Comparison of ENCODE assay signal across 22 cellular contexts in the genomic region with DNA sequence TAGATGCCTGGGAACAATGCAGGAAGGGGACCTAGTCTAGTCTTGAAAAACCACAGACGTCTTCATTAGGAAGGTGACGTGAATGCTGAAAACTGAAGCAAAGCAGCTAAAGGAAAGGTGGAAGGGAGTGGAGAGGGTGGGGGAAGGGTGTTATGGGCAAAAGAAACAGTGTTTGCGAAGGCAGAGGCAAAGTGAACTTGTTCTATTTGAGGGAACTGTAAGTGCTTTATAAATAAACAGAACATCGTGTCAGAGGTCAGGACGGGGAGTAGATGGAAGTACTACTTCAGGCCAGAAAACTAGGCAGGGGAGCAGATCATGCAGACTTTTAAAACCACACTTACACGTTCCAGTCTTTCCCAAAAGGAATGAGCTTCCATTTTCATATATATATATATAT. TPM values are rescaled to one million over a fixed set of nuclear protein-coding genes. Genes with fewer than 3 reads are reported as not detected.
DNase-seq lines count a peak whose midpoint lies in the region; ATAC-seq and TF ChIP-seq lines count a peak whose summit lies in the region.
"Had no signal": no experiment of that assay in that cellular context is flagged by ENCODE, and none has a peak within 500 bp of the region (broad histone marks: within the 10 kb centered on the region; RNA-seq: fewer than 3 reads in every experiment).

No MANE protein-coding gene starts in this region.

- no peaks in the 10 kb centered on the region for H3K9me3 ChIP-seq in right atrium auricular region
- H3K9me3 ChIP-seq in ovary, result no peaks in the 10 kb centered on the region
- no peaks in the 10 kb centered on the region for H3K9me3 ChIP-seq in upper lobe of right lung

- H3K4me1 ChIP-seq in right atrium auricular region (no peaks in the 10 kb centered on the region), ovary (ENCODE audit: insufficient read depth) (peaks cover 8% of the 10 kb centered on the region), upper lobe of right lung (peaks cover 8% of the 10 kb centered on the region)
- H3K4me1 ChIP-seq: parathyroid adenoma had no signal

- TF ChIP-seq CTCF in right atrium auricular region (IDR thresholded peaks at IDR 0.05) (no peak), ovary (IDR thresholded peaks at IDR 0.05) (no peak), upper lobe of right lung (IDR thresholded peaks at IDR 0.05) (no peak)

- H3K27me3 ChIP-seq in right atrium auricular region, result no peaks in the 10 kb centered on the region
- H3K27me3 ChIP-seq in ovary, result no peaks in the 10 kb centered on the region
- H3K27me3 ChIP-seq in upper lobe of right lung, result no peaks in the 10 kb centered on the region

- TF ChIP-seq EP300 in ovary (IDR thresholded peaks at IDR 0.05), result no peak

- peak; percentile 16 for DNase-seq in brain pericyte (ENCODE audit: low read depth, low spot score)
- DNase-seq in right atrium auricular region (ENCODE audit: low spot score), result no peak
- DNase-seq in ovary, result peak in 4 of 5 donors; percentile 37 to 59 (median 52)
- no peak for DNase-seq in upper lobe of right lung
- no peak for DNase-seq in NCI-H2081 treated with DMSO at 0.1 percent for 48 hours (lab: John Stamatoyannopoulos, UW)
- DNase-seq: activated CD4-positive, alpha-beta T cell treated with anti-CD3 and anti-CD28 coated beads for 4 hours; activated CD8-positive, alpha-beta memory T cell treated with anti-CD3 and anti-CD28 coated beads, Interleukin-2, amount 10 ng/mL, durations not matched to agents 7 days and 5 days; AML-193; DND-41; effector memory CD8-positive, alpha-beta T cell; H9; head of caudate nucleus; mammary epithelial cell; naive B cell; NCI-H1105 treated with DMSO at 0.1 percent for 48 hours; NCI-H524; stimulated activated naive CD4-positive, alpha-beta T cell had no signal

- H3K4me3 ChIP-seq in right atrium auricular region, result no peak overlapping the region
- no peak overlapping the region for H3K4me3 ChIP-seq in ovary
- H3K4me3 ChIP-seq in upper lobe of right lung, result no peak overlapping the region

- intact Hi-C loops in ovary (cut with DNase I), result no loop called here
- intact Hi-C loops in upper lobe of right lung (cut with DNase I), result no loop called here

- H3K27ac ChIP-seq in right atrium auricular region (peak overlapping the region; percentile 68 to 86), ovary (no peak overlapping the region), upper lobe of right lung (no peak overlapping the region)
- H3K27ac ChIP-seq: parathyroid adenoma had no signal

- ATAC-seq in upper lobe of right lung (peak; percentile 96), HG03095 (IDR thresholded peaks at IDR 0.05; ENCODE audit: unreplicated experiment) (no peak), GM18519 (IDR thresholded peaks at IDR 0.05; ENCODE audit: low FRiP score, unreplicated experiment) (no peak)
- ATAC-seq: activated CD8-positive, alpha-beta memory T cell treated with anti-CD3 and anti-CD28 coated beads, Interleukin-2, amount 10 ng/mL, durations not matched to agents 7 days and 5 days; activated naive CD4-positive, alpha-beta T cell treated with anti-CD3 and anti-CD28 coated beads, Interleukin-2, amount 50 U/mL, for 72 hours; effector memory CD8-positive, alpha-beta T cell had no signal

- H3K36me3 ChIP-seq in right atrium auricular region (no peaks in the 10 kb centered on the region), ovary (no peaks in the 10 kb centered on the region), upper lobe of right lung (no peaks in the 10 kb centered on the region)

- 9 to 15% (median 10%) methylated on average over 6 of the region's 6 CpGs for WGBS in ovary, 3 donors

- no peak for TF ChIP-seq POLR2A in ovary (IDR thresholded peaks at IDR 0.05)

RNA-seq across cellular contexts. Expression of a gene that starts 57.8 kb away (rescaled TPM):
- total RNA-seq in right atrium auricular region, result 10 to 100 TPM; 22.2 to 45.5 TPM
- total RNA-seq in ovary, result 10 to 100 TPM; 20.7 to 29.0 (median 23.4) TPM
- polyA plus RNA-seq in ovary, result 10 to 100 TPM; 14.3 to 19.4 TPM
- total RNA-seq in upper lobe of right lung, result 19.7 TPM

RNA-seq across cellular contexts. Expression of a gene that starts 58.0 kb away (rescaled TPM):
- 1 to 10 TPM in 1 of 2 donors, under 1 TPM in 1; 0.33 to 1.1 TPM for total RNA-seq in right atrium auricular region
- 10 to 100 TPM in 1 of 7 donors, 1 to 10 TPM in 5, under 1 TPM in 1; 0.83 to 16.7 (median 1.7) TPM for total RNA-seq in ovary
- 1 to 10 TPM in 1 of 2 donors, under 1 TPM in 1; 0.57 to 1.5 TPM for polyA plus RNA-seq in ovary
- 0.26 TPM for total RNA-seq in upper lobe of right lung
- total RNA-seq: skeletal muscle tissue had no signal

Comparison
In these comparisons a context has a peak if more than half of its experiments do, and no peak if none do; other contexts are left out.
1. DNase-seq: peak in brain pericyte (single experiment) and ovary (4 of 5); none in right atrium auricular region (single experiment), upper lobe of right lung (single experiment) and NCI-H2081 treated with DMSO at 0.1 percent for 48 hours (single experiment).
2. H3K27ac ChIP-seq: peak in right atrium auricular region (2 of 2); none in ovary (0 of 2) and upper lobe of right lung (single experiment).